In the genomic region with DNA sequence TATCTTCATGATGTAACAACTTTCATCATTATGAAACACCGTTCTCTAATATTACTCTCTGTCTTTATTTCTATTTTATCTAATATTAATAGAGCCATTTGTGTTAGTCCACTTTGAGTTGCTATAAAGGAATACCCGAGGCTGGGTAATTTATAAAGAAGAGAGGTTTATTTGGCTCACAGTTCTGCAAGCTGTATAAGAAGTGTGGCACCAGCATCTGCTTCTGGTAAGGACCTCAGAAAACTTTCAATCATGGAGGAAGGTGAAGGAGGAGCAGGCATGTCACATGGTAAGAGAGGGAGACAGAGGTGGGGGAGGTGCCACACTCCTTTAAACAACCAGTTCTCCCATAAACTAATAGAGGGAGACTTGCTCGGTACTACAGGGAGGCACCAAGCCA, we compare ENCODE assay signal across 1 cellular context.
TF ChIP-seq lines count a peak whose summit lies in the region.

No MANE protein-coding gene starts in this region.

TF ChIP-seq in K562, 482 proteins besides CTCF, POLR2A, EP300 and RAD21:
- TF ChIP-seq ZNF766 (CRISPR knock-in tag; conservative IDR thresholded peaks at IDR 0.05) (peak; percentile 86), CBX1 (IDR thresholded peaks at IDR 0.05; ENCODE audit: low read depth) (no peak)
